ENCODE assay signal across 8 cellular contexts in the genomic region with DNA sequence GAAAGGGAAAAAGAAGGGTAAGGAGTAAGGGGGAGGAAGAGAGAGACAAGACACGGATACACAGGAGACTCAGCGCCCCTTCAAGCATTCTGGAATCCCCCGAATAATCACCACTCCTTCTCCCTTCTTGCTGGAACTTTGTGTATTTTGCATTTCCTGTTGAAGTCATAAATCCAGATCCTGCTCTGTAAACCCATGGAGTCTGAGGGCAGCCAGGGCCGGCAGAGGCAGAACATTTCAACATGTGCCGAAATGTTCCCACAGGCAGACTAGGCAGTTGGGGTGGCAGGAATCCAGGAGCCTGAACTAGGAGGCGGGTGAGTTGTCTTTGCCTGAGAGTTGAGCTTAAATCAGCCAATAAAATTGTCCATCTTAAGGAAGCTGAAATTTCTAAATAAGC.
DNase-seq lines count a peak whose midpoint lies in the region; ATAC-seq and TF ChIP-seq lines count a peak whose summit lies in the region.

No MANE protein-coding gene starts in this region.

- H3K27ac ChIP-seq in esophagus (ENCODE audit: low read depth in 2 of 2, low read length in 1 of 2) (peak overlapping the region; percentile 68 to 83), thyroid gland (peak overlapping the region; percentile 67 to 80 (median 72))

- H3K4me3 ChIP-seq in esophagus (ENCODE audit: low read depth in 1 of 2, low read length in 2 of 2) = no peak overlapping the region
- no peak overlapping the region for H3K4me3 ChIP-seq in thyroid gland (replicated peaks in 1 of 3)

- CTCF ChIA-PET in activated CD8-positive, alpha-beta T cell treated with anti-CD3 and anti-CD28 coated beads, Interleukin-2, amount 10 ng/mL, durations not matched to agents 7 days and 5 days (lab: Charles Lee) = no interaction called here

- H3K27me3 Mint-ChIP-seq in activated CD8-positive, alpha-beta T cell treated with anti-CD3 and anti-CD28 coated beads, Interleukin-2, amount 10 ng/mL, durations not matched to agents 7 days and 5 days (ENCODE audit: low read depth) = peaks cover 19% of the 10 kb centered on the region

- no peaks in the 10 kb centered on the region for H3K36me3 Mint-ChIP-seq in activated CD8-positive, alpha-beta T cell treated with anti-CD3 and anti-CD28 coated beads, Interleukin-2, amount 10 ng/mL, durations not matched to agents 7 days and 5 days (ENCODE audit: low read depth)

- POLR2A ChIA-PET in activated CD8-positive, alpha-beta T cell treated with anti-CD3 and anti-CD28 coated beads, Interleukin-2, amount 10 ng/mL, durations not matched to agents 7 days and 5 days (lab: Charles Lee) = no interaction called here

- WGBS in esophagus, 2 donors = 23 to 37% methylated on average over 6 of the region's 6 CpGs
- 18 to 22% methylated on average over 6 of the region's 6 CpGs for WGBS in thyroid gland, 2 donors

- H3K27ac Mint-ChIP-seq in activated CD8-positive, alpha-beta T cell treated with anti-CD3 and anti-CD28 coated beads, Interleukin-2, amount 10 ng/mL, durations not matched to agents 7 days and 5 days = no peak overlapping the region

- no peak for TF ChIP-seq POLR2A in thyroid gland (IDR thresholded peaks at IDR 0.05)

- H3K36me3 ChIP-seq in esophagus (ENCODE audit: control insufficient read depth in 2 of 2, insufficient read depth in 2 of 2, low read length in 1 of 2) (no peaks in the 10 kb centered on the region), thyroid gland (no peaks in the 10 kb centered on the region)

- H3K9me3 ChIP-seq in esophagus (ENCODE audit: control insufficient read depth in 2 of 2, insufficient read depth in 1 of 2, low read depth in 1 of 2, low read length in 1 of 2) (no peaks in the 10 kb centered on the region), thyroid gland (no peaks in the 10 kb centered on the region)

- peak; percentile 56 for DNase-seq in NCI-H1694 treated with DMSO at 0.1 percent for 48 hours (lab: John Stamatoyannopoulos, UW)
- peak; percentile 93 for DNase-seq in mesenteric fat pad (ENCODE audit: low spot score)
- DNase-seq in thyroid gland = peak; percentile 95 to 97
- DNase-seq in UCSD-AML1 (lab: John Stamatoyannopoulos, UW; ENCODE audit: unreplicated experiment) = no peak
- no peak for DNase-seq in activated CD8-positive, alpha-beta T cell treated with anti-CD3 and anti-CD28 coated beads, Interleukin-2, amount 10 ng/mL, durations not matched to agents 7 days and 5 days
- DNase-seq in AML-193 (lab: John Stamatoyannopoulos, UW) = no peak

- H3K27me3 ChIP-seq in esophagus (ENCODE audit: control insufficient read depth in 1 of 2, insufficient read depth in 2 of 2, low read length in 2 of 2) = no peaks in the 10 kb centered on the region
- H3K27me3 ChIP-seq in thyroid gland = no peaks in the 10 kb centered on the region

- TF ChIP-seq CTCF in thyroid gland (IDR thresholded peaks at IDR 0.05) = no peak

- no peak overlapping the region for H3K4me3 Mint-ChIP-seq in activated CD8-positive, alpha-beta T cell treated with anti-CD3 and anti-CD28 coated beads, Interleukin-2, amount 10 ng/mL, durations not matched to agents 7 days and 5 days

- H3K4me1 Mint-ChIP-seq in activated CD8-positive, alpha-beta T cell treated with anti-CD3 and anti-CD28 coated beads, Interleukin-2, amount 10 ng/mL, durations not matched to agents 7 days and 5 days (ENCODE audit: low read depth) = peaks cover 18% of the 10 kb centered on the region

- intact Hi-C loops in thyroid gland (cut with DNase I) = no loop called here

- H3K9me3 Mint-ChIP-seq in activated CD8-positive, alpha-beta T cell treated with anti-CD3 and anti-CD28 coated beads, Interleukin-2, amount 10 ng/mL, durations not matched to agents 7 days and 5 days (ENCODE audit: insufficient read depth) = no peaks in the 10 kb centered on the region

- H3K4me1 ChIP-seq in esophagus (ENCODE audit: control insufficient read depth in 2 of 2, insufficient read depth in 2 of 2, low read length in 1 of 2) (peaks cover 2 to 18% of the 10 kb centered on the region in 2 donors), thyroid gland (peaks cover 18 to 69% of the 10 kb centered on the region in 2 donors)

- ATAC-seq in activated CD8-positive, alpha-beta T cell treated with anti-CD3 and anti-CD28 coated beads, Interleukin-2, amount 10 ng/mL, durations not matched to agents 7 days and 5 days = no peak
- no peak for ATAC-seq in HG03108 (IDR thresholded peaks at IDR 0.05; ENCODE audit: unreplicated experiment)

Comparison
In these comparisons a context has a peak if more than half of its experiments do, and no peak if none do; other contexts are left out.
1. DNase-seq: peak in NCI-H1694 treated with DMSO at 0.1 percent for 48 hours (single experiment), mesenteric fat pad (single experiment) and thyroid gland (2 of 2); none in UCSD-AML1 (single experiment), activated CD8-positive, alpha-beta T cell treated with anti-CD3 and anti-CD28 coated beads, Interleukin-2, amount 10 ng/mL, durations not matched to agents 7 days and 5 days (single experiment) and AML-193 (0 of 2).